ENCODE assay signal across 24 cellular contexts in the genomic region with DNA sequence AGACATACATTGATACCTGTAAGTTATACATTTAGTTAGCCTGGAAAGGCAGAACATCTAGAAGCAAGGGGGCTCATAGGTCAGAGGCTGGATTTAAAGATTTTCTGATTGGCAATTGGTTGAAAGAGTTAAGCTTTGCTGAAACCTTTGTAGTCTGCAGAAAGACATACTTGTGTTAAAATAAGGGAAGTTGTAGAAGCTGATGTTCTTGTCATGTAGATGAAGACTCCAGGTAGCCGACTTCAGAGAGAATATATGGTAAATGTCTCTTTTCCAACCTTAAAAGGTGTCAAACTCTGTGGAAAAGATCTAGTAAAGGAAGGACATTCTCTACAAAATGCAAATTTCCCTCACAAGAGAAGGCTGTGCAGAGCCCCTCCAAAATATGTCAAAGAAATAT.
DNase-seq lines count a peak whose midpoint lies in the region; ATAC-seq and TF ChIP-seq lines count a peak whose summit lies in the region.
"Had no signal": no experiment of that assay in that cellular context is flagged by ENCODE, and none has a peak within 500 bp of the region (broad histone marks: within the 10 kb centered on the region; RNA-seq: fewer than 3 reads in every experiment).

No MANE protein-coding gene starts in this region.

- H4K20me1 ChIP-seq in neural progenitor cell (ENCODE audit: low read depth) = no peaks in the 10 kb centered on the region
- H4K20me1 ChIP-seq: BLaER1 treated with 17β-estradiol and CSF1 and Interleukin-3, amounts not matched to agents 10 nM and 100 nM had no signal

- H3K9ac ChIP-seq in HUES48 (ENCODE audit: low read depth, low read length) (0 out of 2 replicates have a peak overlapping the region, but pooled peaks have one; percentile 28), iPS-18a (ENCODE audit: low read length) (no peak overlapping the region), neural progenitor cell (no peak overlapping the region)
- H3K9ac ChIP-seq: BLaER1 treated with 17β-estradiol and CSF1 and Interleukin-3, amounts not matched to agents 10 nM and 100 nM had no signal

- H3K9me3 Mint-ChIP-seq in WTC11 (peaks cover 27% of the 10 kb centered on the region), neural progenitor cell (peaks cover 3% of the 10 kb centered on the region)

- H3K4me1 ChIP-seq in HUES48 (ENCODE audit: control insufficient read depth, insufficient read depth, low read length) (peaks cover 39% of the 10 kb centered on the region), iPS-18a (ENCODE audit: control insufficient read depth, low read depth, low read length) (peaks cover 36% of the 10 kb centered on the region), neural progenitor cell (peaks cover 4% of the 10 kb centered on the region), transverse colon (no peaks in the 10 kb centered on the region)
- H3K4me1 ChIP-seq: A549, BE2C had no signal

- no peak for TF ChIP-seq POLR2A in transverse colon (IDR thresholded peaks at IDR 0.05)

- peak overlapping the region; percentile 94 for H3K27ac ChIP-seq in HUES48 (ENCODE audit: low read depth, low read length)
- H3K27ac ChIP-seq in iPS-18a (ENCODE audit: low read length) = no peak overlapping the region
- H3K27ac ChIP-seq in neural progenitor cell = no peak overlapping the region
- H3K27ac ChIP-seq in transverse colon = no peak overlapping the region
- H3K27ac ChIP-seq: A549; BLaER1 treated with 17β-estradiol and CSF1 and Interleukin-3, amounts not matched to agents 10 nM and 100 nM had no signal

- POLR2A ChIA-PET in WTC11 (lab: Charles Lee) = no interaction called here

- H3K4me3 Mint-ChIP-seq in WTC11 (no peak overlapping the region), neural progenitor cell (no peak overlapping the region)
- H3K4me3 Mint-ChIP-seq: CD14-positive monocyte; CD4-positive, alpha-beta T cell; CD8-positive, alpha-beta memory T cell had no signal

- H3K4me2 ChIP-seq in neural progenitor cell = no peak overlapping the region
- H3K4me2 ChIP-seq: A549; BLaER1 treated with 17β-estradiol and CSF1 and Interleukin-3, amounts not matched to agents 10 nM and 100 nM had no signal

- DNase-seq in WTC11 (ENCODE audit: low spot score) = no peak
- DNase-seq in neural progenitor cell (ENCODE audit: low spot score) = no peak
- no peak for DNase-seq in transverse colon
- no peak for DNase-seq in GM19238 (ENCODE audit: insufficient read length, low spot score)
- DNase-seq: 8988T; ACHN; AML-193; BE2C; CD4-positive, alpha-beta T cell; CD8-positive, alpha-beta memory T cell; DMS 273 treated with DMSO at 0.1 percent for 48 hours; DMS79; EL; GDM1; GOT3; H7; HCEC 1CT had no signal

- H3K27me3 Mint-ChIP-seq in WTC11 (ENCODE audit: low read depth) = peaks cover 35% of the 10 kb centered on the region
- no peaks in the 10 kb centered on the region for H3K27me3 Mint-ChIP-seq in neural progenitor cell (ENCODE audit: insufficient read depth, low read depth)
- H3K27me3 Mint-ChIP-seq: CD4-positive, alpha-beta T cell had no signal

- H3K4me3 ChIP-seq in HUES48 (ENCODE audit: low read depth, low read length) (peak overlapping the region; percentile 6; the same call in 1 of the 2 replicates), iPS-18a (ENCODE audit: low read length) (peak overlapping the region; percentile 7), neural progenitor cell (no peak overlapping the region), transverse colon (no peak overlapping the region)
- H3K4me3 ChIP-seq: A549; BLaER1 treated with 17β-estradiol and CSF1 and Interleukin-3, amounts not matched to agents 10 nM and 100 nM; GM12878 had no signal

- WGBS in transverse colon (ENCODE audit: low coverage in 1 of 2), 2 donors = 50 to 58% methylated on average over 1 of the region's 1 CpG

- H2AFZ ChIP-seq in neural progenitor cell (replicated peaks) = peak overlapping the region; percentile 42

- CTCF ChIA-PET in WTC11 (lab: Charles Lee) = no interaction called here

- H3F3A ChIP-seq in neural progenitor cell (ENCODE audit: low read depth) = no peaks in the 10 kb centered on the region

- ATAC-seq in WTC11 (peak; percentile 9), GM18502 (IDR thresholded peaks at IDR 0.05; ENCODE audit: poor library complexity, unreplicated experiment) (no peak)
- ATAC-seq: A549, GM12878 had no signal

- H3K27me3 ChIP-seq in HUES48 (ENCODE audit: control insufficient read depth, insufficient read depth, low read length) = peaks cover 6% of the 10 kb centered on the region; the same call in 1 of the 2 replicates
- H3K27me3 ChIP-seq in iPS-18a (ENCODE audit: control insufficient read depth, insufficient read depth, low read length) = no peaks in the 10 kb centered on the region
- H3K27me3 ChIP-seq in neural progenitor cell = no peaks in the 10 kb centered on the region
- H3K27me3 ChIP-seq in transverse colon = no peaks in the 10 kb centered on the region
- H3K27me3 ChIP-seq: BLaER1 treated with 17β-estradiol and CSF1 and Interleukin-3, amounts not matched to agents 10 nM and 100 nM had no signal

- H3K36me3 Mint-ChIP-seq in WTC11 = peaks cover 22% of the 10 kb centered on the region
- no peaks in the 10 kb centered on the region for H3K36me3 Mint-ChIP-seq in neural progenitor cell
- H3K36me3 Mint-ChIP-seq: CD14-positive monocyte; CD8-positive, alpha-beta memory T cell had no signal

- in situ Hi-C loops in transverse colon (cut with MboI; ENCODE audit: low pct_ligation_motif_present in 1 of 4, low pct_unique_long_range_greater_than_20kb in 1 of 4, low sequenced_read_pairs in 3 of 4) = no loop called here

- intact Hi-C loops in transverse colon (cut with DNase I; ENCODE audit: low total_unique reads) = no loop called here

- no peaks in the 10 kb centered on the region for H3K79me2 ChIP-seq in neural progenitor cell (ENCODE audit: low read depth)

- TF ChIP-seq EP300 in transverse colon (IDR thresholded peaks at IDR 0.05; ENCODE audit: low read depth) = no peak

- H3K9me3 ChIP-seq in HUES48 (ENCODE audit: control insufficient read depth, insufficient read depth, low read length) (no peaks in the 10 kb centered on the region), iPS-18a (ENCODE audit: control insufficient read depth, low read depth, low read length) (no peaks in the 10 kb centered on the region), neural progenitor cell (ENCODE audit: low read depth) (no peaks in the 10 kb centered on the region), transverse colon (no peaks in the 10 kb centered on the region)
- H3K9me3 ChIP-seq: A549; BE2C; BLaER1 treated with 17β-estradiol and CSF1 and Interleukin-3, amounts not matched to agents 10 nM and 100 nM had no signal

- H3K4me1 Mint-ChIP-seq in WTC11 (peaks cover 60% of the 10 kb centered on the region), neural progenitor cell (peaks cover 12% of the 10 kb centered on the region)
- H3K4me1 Mint-ChIP-seq: CD14-positive monocyte; CD8-positive, alpha-beta memory T cell had no signal

- H3K27ac Mint-ChIP-seq in WTC11 (peak overlapping the region; percentile 88), neural progenitor cell (no peak overlapping the region)
- H3K27ac Mint-ChIP-seq: CD14-positive monocyte; CD4-positive, alpha-beta T cell; CD8-positive, alpha-beta memory T cell had no signal

- H3K36me3 ChIP-seq in HUES48 (ENCODE audit: control insufficient read depth, insufficient read depth, low read length) (no peaks in the 10 kb centered on the region), iPS-18a (ENCODE audit: control insufficient read depth, low read depth, low read length) (no peaks in the 10 kb centered on the region), neural progenitor cell (no peaks in the 10 kb centered on the region), transverse colon (no peaks in the 10 kb centered on the region)
- H3K36me3 ChIP-seq: BE2C; BLaER1 treated with 17β-estradiol and CSF1 and Interleukin-3, amounts not matched to agents 10 nM and 100 nM had no signal

- no peak for TF ChIP-seq CTCF in WTC11 (IDR thresholded peaks at IDR 0.05)
- no peak for TF ChIP-seq CTCF in neural progenitor cell (IDR thresholded peaks at IDR 0.05)
- TF ChIP-seq CTCF in transverse colon (IDR thresholded peaks at IDR 0.05) = no peak

TF ChIP-seq in WTC11, 78 proteins besides CTCF, POLR2A, EP300 and RAD21 (continues in another document):
- no peak for TF ChIP-seq ETV6 (CRISPR knock-in tag; IDR thresholded peaks at IDR 0.05)
- no peak for TF ChIP-seq NR2C2 (CRISPR knock-in tag; IDR thresholded peaks at IDR 0.05)
- no peak for TF ChIP-seq NFE2L1 (CRISPR knock-in tag; IDR thresholded peaks at IDR 0.05)
- TF ChIP-seq, protein P1, sequence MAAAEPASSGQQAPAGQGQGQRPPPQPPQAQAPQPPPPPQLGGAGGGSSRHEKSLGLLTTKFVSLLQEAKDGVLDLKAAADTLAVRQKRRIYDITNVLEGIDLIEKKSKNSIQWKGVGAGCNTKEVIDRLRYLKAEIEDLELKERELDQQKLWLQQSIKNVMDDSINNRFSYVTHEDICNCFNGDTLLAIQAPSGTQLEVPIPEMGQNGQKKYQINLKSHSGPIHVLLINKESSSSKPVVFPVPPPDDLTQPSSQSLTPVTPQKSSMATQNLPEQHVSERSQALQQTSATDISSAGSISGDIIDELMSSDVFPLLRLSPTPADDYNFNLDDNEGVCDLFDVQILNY (CRISPR knock-in tag; IDR thresholded peaks at IDR 0.05) = no peak
- no peak for TF ChIP-seq GRHL2 (CRISPR knock-in tag; IDR thresholded peaks at IDR 0.05; ENCODE audit: insufficient replicate concordance, severe bottlenecking)
- no peak for TF ChIP-seq ZNF396 (CRISPR knock-in tag; IDR thresholded peaks at IDR 0.05; ENCODE audit: borderline replicate concordance)
- TF ChIP-seq MYBL2 (CRISPR knock-in tag; IDR thresholded peaks at IDR 0.05) = no peak
- no peak for TF ChIP-seq ZBTB21 (CRISPR knock-in tag; IDR thresholded peaks at IDR 0.05; ENCODE audit: borderline replicate concordance)

Comparison
In these comparisons a context has a peak if more than half of its experiments do, and no peak if none do; other contexts are left out.
1. H3K4me3 ChIP-seq: peak in HUES48 (single experiment) and iPS-18a (single experiment); none in neural progenitor cell (single experiment) and transverse colon (0 of 4).